In genomic region chr1:4486408-4487120, GRCh38 we compare ENCODE assay signal across 2 cellular contexts.
TF ChIP-seq lines count a peak whose summit lies in the region.

No MANE protein-coding gene starts in this region.

TF ChIP-seq in HepG2, 621 proteins besides CTCF, POLR2A, EP300 and RAD21:
- TF ChIP-seq MNT (IDR thresholded peaks at IDR 0.05) (peak; percentile 92), ZNF510 (CRISPR knock-in tag; IDR thresholded peaks at IDR 0.05; ENCODE audit: low read depth) (no peak)
TF ChIP-seq in HepG2: peak in this region for 1.

TF ChIP-seq in neural cell, 6 proteins besides CTCF, POLR2A, EP300 and RAD21 (continued from another document):
- TF ChIP-seq REST (IDR thresholded peaks at IDR 0.05; ENCODE audit: borderline replicate concordance) = no peak
